8 cellular contexts compared by ENCODE assay signal in genomic region chr1:2554621-2555387, GRCh38. TPM values are rescaled to one million over a fixed set of nuclear protein-coding genes. Genes with fewer than 3 reads are reported as not detected.
A peak's percentile ranks its signal among the peaks of the same experiment; 100 is the strongest.
DNase-seq lines count a peak whose midpoint lies in the region; ATAC-seq lines count a peak whose summit lies in the region.

No MANE protein-coding gene starts in this region.

- H3K9me3 ChIP-seq in right cardiac atrium (ENCODE audit: control insufficient read depth, low read length): no peaks in the 10 kb centered on the region

- intact Hi-C loops in right cardiac atrium (cut with DNase I): no loop called here

- peaks cover 3% of the 10 kb centered on the region for H3K4me1 ChIP-seq in right cardiac atrium (ENCODE audit: control insufficient read depth, insufficient read depth, low read length)

- ATAC-seq in right cardiac atrium (no peak), HG03135 (IDR thresholded peaks at IDR 0.05; ENCODE audit: unreplicated experiment) (no peak), GM18502 (IDR thresholded peaks at IDR 0.05; ENCODE audit: poor library complexity, unreplicated experiment) (no peak)

- 57% methylated on average over 19 of the region's 19 CpGs for WGBS in right cardiac atrium

- peak overlapping the region; percentile 2 for H3K27ac ChIP-seq in right cardiac atrium (ENCODE audit: low read length)

- peak; percentile 4 to 16 for DNase-seq in AML-193 (lab: John Stamatoyannopoulos, UW)
- DNase-seq in HuH-7 (ENCODE audit: low spot score): peak; percentile 58
- DNase-seq in activated T-cell treated with anti-CD3 and anti-CD28 coated beads for 48 hours (ENCODE audit: low read depth): peak; percentile 18
- peak; percentile 31 to 70 (median 69) for DNase-seq in right cardiac atrium
- peak in 2 of 3 donors; percentile 22 to 46 for DNase-seq in stimulated activated CD4-positive, alpha-beta T cell treated with anti-CD3 and anti-CD28 coated beads, TNF-alpha, amount 100 ng/mL, for 48 hours (ENCODE audit: low read depth in 3 of 3)
- DNase-seq in NCI-H2081 (lab: John Stamatoyannopoulos, UW): no peak

- H3K4me3 ChIP-seq in right cardiac atrium (ENCODE audit: low read length): no peak overlapping the region

- no peaks in the 10 kb centered on the region for H3K27me3 ChIP-seq in right cardiac atrium (ENCODE audit: control insufficient read depth, insufficient read depth)

RNA-seq across cellular contexts. Expression of gene TNFRSF14, which starts 1.4 kb away (rescaled TPM):
- 10 to 100 TPM; 17.6 to 25.5 (median 21.8) TPM for total RNA-seq in right cardiac atrium
- polyA plus RNA-seq in right cardiac atrium: 27.6 TPM

RNA-seq across cellular contexts. Expression of gene HES5, which starts 24.7 kb away (rescaled TPM):
- 1 to 10 TPM in 2 of 4 donors, under 1 TPM in 2; 0.61 to 1.8 (median 1.2) TPM for total RNA-seq in right cardiac atrium
- 0.52 TPM for polyA plus RNA-seq in right cardiac atrium

RNA-seq across cellular contexts. Expression of gene PANK4, which starts 28.4 kb away (rescaled TPM):
- 10 to 100 TPM; 35.2 to 51.3 (median 45.1) TPM for total RNA-seq in right cardiac atrium
- 38.7 TPM for polyA plus RNA-seq in right cardiac atrium

RNA-seq across cellular contexts. Expression of gene PRXL2B, which starts 31.8 kb away (rescaled TPM):
- total RNA-seq in right cardiac atrium: 10 to 100 TPM in 2 of 4 donors, 1 to 10 TPM in 2; 8.0 to 11.8 (median 10.4) TPM
- polyA plus RNA-seq in right cardiac atrium: 9.3 TPM

Comparison
In these comparisons a context has a peak if more than half of its experiments do, and no peak if none do; other contexts are left out.
1. DNase-seq: peak in AML-193 (2 of 2), HuH-7 (single experiment), activated T-cell treated with anti-CD3 and anti-CD28 coated beads for 48 hours (single experiment), right cardiac atrium (3 of 3) and stimulated activated CD4-positive, alpha-beta T cell treated with anti-CD3 and anti-CD28 coated beads, TNF-alpha, amount 100 ng/mL, for 48 hours (2 of 3); none in NCI-H2081 (0 of 2).